19 cellular contexts compared by ENCODE assay signal in genomic region chr2:217387776-217388381, GRCh38.
DNase-seq lines count a peak whose midpoint lies in the region; TF ChIP-seq lines count a peak whose summit lies in the region.
"Had no signal": no experiment of that assay in that cellular context is flagged by ENCODE, and none has a peak within 500 bp of the region (broad histone marks: within the 10 kb centered on the region; RNA-seq: fewer than 3 reads in every experiment).

No MANE protein-coding gene starts in this region.

- no peak overlapping the region for H2AK5ac ChIP-seq in mesenchymal stem cell (ENCODE audit: low read length, severe bottlenecking)

- DNase-seq in AG04450 (ENCODE audit: low read depth, low spot score) = no peak
- DNase-seq in KG1 (lab: John Stamatoyannopoulos, UW) = peak; percentile 50
- peak in 4 of 7 donors; percentile 23 to 70 (median 49) for DNase-seq in adrenal gland
- no peak for DNase-seq in mesenchymal stem cell
- no peak for DNase-seq in stimulated activated CD4-positive, alpha-beta T cell treated with anti-CD3 and anti-CD28 coated beads, Interleukin-4, amount 100 ng/mL, for 4 hours
- DNase-seq in UCSD-AML1 (lab: John Stamatoyannopoulos, UW; ENCODE audit: unreplicated experiment) = no peak
- DNase-seq in AG08396 (ENCODE audit: low spot score) = no peak
- no peak for DNase-seq in GM13977 (ENCODE audit: low spot score)
- DNase-seq: activated CD4-positive, CD25-positive, alpha-beta regulatory T cell; activated effector memory CD4-positive, alpha-beta T cell treated with Interleukin-2 at 50 U/mL for 16 hours; aorta; DMS 273 treated with DMSO at 0.1 percent for 48 hours; immature natural killer cell; NCI-H187 treated with DMSO at 0.1 percent for 48 hours; NCI-H82; occipital lobe; uterus had no signal

- no peak overlapping the region for H3K4me2 ChIP-seq in mesenchymal stem cell (ENCODE audit: low read length, poor library complexity, severe bottlenecking)

- no peaks in the 10 kb centered on the region for H3K79me1 ChIP-seq in mesenchymal stem cell (replicated peaks; ENCODE audit: low read length, poor library complexity, severe bottlenecking)

- H3K9ac ChIP-seq in mesenchymal stem cell (ENCODE audit: low read length) = no peak overlapping the region

- TF ChIP-seq POLR2A in adrenal gland (IDR thresholded peaks at IDR 0.05) = no peak

- no peak overlapping the region for H3K14ac ChIP-seq in mesenchymal stem cell (ENCODE audit: low read length in 2 of 2)

- H2BK12ac ChIP-seq in mesenchymal stem cell (ENCODE audit: low read length in 2 of 2) = peak overlapping the region; percentile 18 to 64

- no peak for TF ChIP-seq CTCF in AG04450 (IDR thresholded peaks at IDR 0.05; ENCODE audit: low read depth, low read length)
- no peak for TF ChIP-seq CTCF in adrenal gland (IDR thresholded peaks at IDR 0.05)
- no peak for TF ChIP-seq CTCF in GM13977 (IDR thresholded peaks at IDR 0.05; ENCODE audit: extremely low read depth, insufficient read depth, missing control alignments)

- H2BK5ac ChIP-seq in mesenchymal stem cell (ENCODE audit: low read depth, low read length, poor library complexity, severe bottlenecking) = no peak overlapping the region

- H2AFZ ChIP-seq in mesenchymal stem cell (ENCODE audit: low read depth, low read length) = no peak overlapping the region

- POLR2A ChIA-PET in AG04450 (lab: Yijun Ruan, JAX) = no interaction called here

- H3K9me3 ChIP-seq in AG04450 (ENCODE audit: control insufficient read depth, insufficient read depth, low read length) = peaks cover 15% of the 10 kb centered on the region
- H3K9me3 ChIP-seq in adrenal gland (replicated peaks in 1 of 3) = peaks cover 0 to 6% (median 0%) of the 10 kb centered on the region in 3 donors
- no peaks in the 10 kb centered on the region for H3K9me3 ChIP-seq in mesenchymal stem cell (ENCODE audit: control insufficient read depth, low read length)
- H3K9me3 ChIP-seq: uterus had no signal

- H3K27ac ChIP-seq in AG04450 (ENCODE audit: low read depth, low read length) (peak overlapping the region; percentile 47), adrenal gland (no peak overlapping the region), mesenchymal stem cell (ENCODE audit: low read length, poor library complexity, severe bottlenecking) (no peak overlapping the region)
- H3K27ac ChIP-seq: coronary artery, epithelial cell of prostate, uterus had no signal

- peak overlapping the region in 1 of 2 experiments; percentile 48 for H3K18ac ChIP-seq in mesenchymal stem cell (ENCODE audit: low read depth in 1 of 2, low read length in 2 of 2)

- CTCF ChIA-PET in AG04450 (lab: Charles Lee) = no interaction called here

- 46 to 75% (median 54%) methylated on average over 4 of the region's 4 CpGs for WGBS in adrenal gland, 4 donors
- 96% methylated on average over 4 of the region's 4 CpGs for WGBS in mesenchymal stem cell

- H3K4me1 ChIP-seq in adrenal gland (replicated peaks in 1 of 2) = peaks cover 8 to 13% of the 10 kb centered on the region in 2 donors
- peaks cover 1% of the 10 kb centered on the region for H3K4me1 ChIP-seq in mesenchymal stem cell (ENCODE audit: control insufficient read depth, insufficient read depth, low read depth, low read length)
- H3K4me1 ChIP-seq: uterus had no signal

- H3K36me3 ChIP-seq in adrenal gland (replicated peaks in 1 of 2) = no peaks in the 10 kb centered on the region
- no peaks in the 10 kb centered on the region for H3K36me3 ChIP-seq in mesenchymal stem cell (ENCODE audit: control insufficient read depth in 1 of 2, insufficient read depth in 2 of 2, low read depth in 1 of 2, low read length in 2 of 2)
- H3K36me3 ChIP-seq: uterus had no signal

- in situ Hi-C loops in GM13977 (cut with MboI; ENCODE audit: low pct_unique_long_range_greater_than_20kb, low sequenced_read_pairs, unreplicated experiment) = no loop called here

- no peak overlapping the region for H2BK120ac ChIP-seq in mesenchymal stem cell (ENCODE audit: low read depth, low read length)

- intact Hi-C loops in adrenal gland (cut with DNase I) = no loop called here

- H3K4me3 ChIP-seq in AG04450 (ENCODE audit: low read depth, low read length) = no peak overlapping the region
- no peak overlapping the region for H3K4me3 ChIP-seq in adrenal gland
- no peak overlapping the region for H3K4me3 ChIP-seq in mesenchymal stem cell (ENCODE audit: insufficient read depth in 1 of 2, low read depth in 1 of 2, low read length in 2 of 2)
- H3K4me3 ChIP-seq: coronary artery, uterus had no signal

- H4K8ac ChIP-seq in mesenchymal stem cell (ENCODE audit: low read length) = peak overlapping the region; percentile 62

- H2BK15ac ChIP-seq in mesenchymal stem cell (ENCODE audit: low read depth, poor library complexity, severe bottlenecking) = no peak overlapping the region

- H3K27me3 ChIP-seq in AG04450 (ENCODE audit: control insufficient read depth, insufficient read depth, low read length) (no peaks in the 10 kb centered on the region), adrenal gland (no peaks in the 10 kb centered on the region), mesenchymal stem cell (ENCODE audit: control insufficient read depth in 1 of 2, insufficient read depth in 1 of 2, low read length in 2 of 2) (no peaks in the 10 kb centered on the region)
- H3K27me3 ChIP-seq: uterus had no signal

- H3K23ac ChIP-seq in mesenchymal stem cell (ENCODE audit: low read length in 2 of 2) = no peak overlapping the region

- no peak overlapping the region for H3K4ac ChIP-seq in mesenchymal stem cell (ENCODE audit: low read depth in 1 of 2, low read length in 2 of 2)

- no peak overlapping the region for H4K91ac ChIP-seq in mesenchymal stem cell (ENCODE audit: low read length)

Comparison
In these comparisons a context has a peak if more than half of its experiments do, and no peak if none do; other contexts are left out.
1. DNase-seq: peak in KG1 (single experiment) and adrenal gland (4 of 7); none in AG04450 (single experiment), mesenchymal stem cell (single experiment), stimulated activated CD4-positive, alpha-beta T cell treated with anti-CD3 and anti-CD28 coated beads, Interleukin-4, amount 100 ng/mL, for 4 hours (0 of 2), UCSD-AML1 (single experiment), AG08396 (single experiment) and GM13977 (single experiment).